Comparison of ENCODE assay signal across 28 cellular contexts in the genomic region with DNA sequence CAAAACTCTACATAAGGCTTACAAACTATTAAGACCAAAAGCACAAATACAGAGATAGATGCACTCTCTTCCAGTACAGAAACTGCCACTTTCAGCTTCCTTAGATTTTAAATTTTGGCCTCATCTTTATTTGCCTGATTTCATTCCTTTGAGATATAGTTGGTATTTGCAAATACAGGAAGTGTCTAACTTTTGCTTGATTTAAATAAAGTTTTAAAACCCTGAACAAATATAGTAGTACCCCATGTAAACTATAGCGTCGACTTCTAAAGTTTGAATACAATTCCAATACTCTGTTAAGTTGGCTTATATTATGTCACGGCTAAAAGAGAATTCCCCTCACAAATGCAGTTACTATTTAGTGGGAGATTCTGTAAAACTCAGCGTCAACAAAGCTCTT. TPM values are rescaled to one million over a fixed set of nuclear protein-coding genes. Genes with fewer than 3 reads are reported as not detected.
DNase-seq lines count a peak whose midpoint lies in the region; ATAC-seq, FAIRE-seq and TF ChIP-seq lines count a peak whose summit lies in the region.
"Had no signal": no experiment of that assay in that cellular context is flagged by ENCODE, and none has a peak within 500 bp of the region (broad histone marks: within the 10 kb centered on the region; RNA-seq: fewer than 3 reads in every experiment).

No MANE protein-coding gene starts in this region.

- H3K4me1 ChIP-seq in kidney (ENCODE audit: control insufficient read depth in 1 of 2, insufficient read depth in 1 of 2, low read depth in 1 of 2, low read length in 2 of 2), result no peaks in the 10 kb centered on the region

- no peak overlapping the region for H3K4me3 Mint-ChIP-seq in stimulated activated naive CD8-positive, alpha-beta T cell treated with anti-CD3 and anti-CD28 coated beads, Interleukin-15, Interleukin-2, amounts not matched to agents 100 ng/mL and 50 ng/mL, for 24 hours
- H3K4me3 Mint-ChIP-seq in T-helper 17 cell (no peak overlapping the region), endothelial cell (ENCODE audit: unreplicated experiment) (peak overlapping the region; percentile 66)
- H3K4me3 Mint-ChIP-seq: activated CD4-positive, alpha-beta memory T cell treated with anti-CD3 and anti-CD28 coated beads, Interleukin-2, amount 10 ng/mL, durations not matched to agents 7 days and 5 days; natural killer cell had no signal

- no peak for ATAC-seq in stimulated activated naive CD8-positive, alpha-beta T cell treated with anti-CD3 and anti-CD28 coated beads, Interleukin-15, Interleukin-2, amounts not matched to agents 100 U/mL and 50 U/mL, for 24 hours
- no peak for ATAC-seq in T-helper 17 cell
- no peak for ATAC-seq in HG02852 (IDR thresholded peaks at IDR 0.05; ENCODE audit: unreplicated experiment)
- ATAC-seq: activated CD4-positive, CD25-positive, alpha-beta regulatory T cell treated with anti-CD3 and anti-CD28 coated beads, Interleukin-2, amount 50 U/mL, for 24 hours; natural killer cell had no signal

- H3K36me3 ChIP-seq in kidney (ENCODE audit: control insufficient read depth in 1 of 2, insufficient read depth in 2 of 2, low read length in 2 of 2), result peaks cover 9 to 17% of the 10 kb centered on the region in 2 donors

- H3K27me3 Mint-ChIP-seq in stimulated activated naive CD8-positive, alpha-beta T cell treated with anti-CD3 and anti-CD28 coated beads, Interleukin-15, Interleukin-2, amounts not matched to agents 100 ng/mL and 50 ng/mL, for 24 hours, result no peaks in the 10 kb centered on the region
- no peaks in the 10 kb centered on the region for H3K27me3 Mint-ChIP-seq in T-helper 17 cell
- peaks cover 6% of the 10 kb centered on the region for H3K27me3 Mint-ChIP-seq in endothelial cell (ENCODE audit: unreplicated experiment)
- H3K27me3 Mint-ChIP-seq: activated CD4-positive, alpha-beta memory T cell treated with anti-CD3 and anti-CD28 coated beads, Interleukin-2, amount 10 ng/mL, durations not matched to agents 7 days and 5 days had no signal

- H3K27ac ChIP-seq in kidney (ENCODE audit: low read depth in 2 of 2, low read length in 2 of 2), result no peak overlapping the region
- H3K27ac ChIP-seq: brain microvascular endothelial cell, epithelial cell of prostate, SJCRH30, transverse colon had no signal

- H3K4me1 Mint-ChIP-seq in stimulated activated naive CD8-positive, alpha-beta T cell treated with anti-CD3 and anti-CD28 coated beads, Interleukin-15, Interleukin-2, amounts not matched to agents 100 ng/mL and 50 ng/mL, for 24 hours (ENCODE audit: low read depth), result peaks cover 10% of the 10 kb centered on the region
- H3K4me1 Mint-ChIP-seq in T-helper 17 cell, result peaks cover 17% of the 10 kb centered on the region
- peaks cover 36% of the 10 kb centered on the region for H3K4me1 Mint-ChIP-seq in endothelial cell (ENCODE audit: unreplicated experiment)

- H3K9ac ChIP-seq in kidney (ENCODE audit: low read length in 2 of 2), result no peak overlapping the region

- H3K9me3 ChIP-seq in T-helper 17 cell (ENCODE audit: control insufficient read depth, low read length, poor library complexity, severe bottlenecking) (no peaks in the 10 kb centered on the region), kidney (ENCODE audit: control insufficient read depth in 1 of 2, low read length in 2 of 2) (no peaks in the 10 kb centered on the region)
- H3K9me3 ChIP-seq: BE2C, SJCRH30, transverse colon had no signal

- no peak for TF ChIP-seq CTCF in endothelial cell (IDR thresholded peaks at IDR 0.05; ENCODE audit: unreplicated experiment)
- no peak for TF ChIP-seq CTCF in kidney (IDR thresholded peaks at IDR 0.05; ENCODE audit: borderline replicate concordance, extremely low read depth, insufficient read depth)

- H3K27ac Mint-ChIP-seq in stimulated activated naive CD8-positive, alpha-beta T cell treated with anti-CD3 and anti-CD28 coated beads, Interleukin-15, Interleukin-2, amounts not matched to agents 100 ng/mL and 50 ng/mL, for 24 hours, result peak overlapping the region; percentile 37
- H3K27ac Mint-ChIP-seq in T-helper 17 cell, result peak overlapping the region; percentile 92
- peak overlapping the region; percentile 95 for H3K27ac Mint-ChIP-seq in endothelial cell (ENCODE audit: unreplicated experiment)
- H3K27ac Mint-ChIP-seq: activated CD4-positive, alpha-beta memory T cell treated with anti-CD3 and anti-CD28 coated beads, Interleukin-2, amount 10 ng/mL, durations not matched to agents 7 days and 5 days had no signal

- intact Hi-C loops in kidney (cut with DNase I), result no loop called here

- H3K4me3 ChIP-seq in kidney (ENCODE audit: low read length in 2 of 2), result no peak overlapping the region
- H3K4me3 ChIP-seq: SJCRH30, transverse colon had no signal

- no peak for FAIRE-seq in kidney (lab: Jason Lieb, UNC)
- FAIRE-seq: TTC549 had no signal

- DNase-seq in stimulated activated naive CD8-positive, alpha-beta T cell treated with anti-CD3 and anti-CD28 coated beads, Interleukin-15, Interleukin-2, amounts not matched to agents 100 U/mL and 50 U/mL, for 24 hours, result no peak
- no peak for DNase-seq in T-helper 17 cell
- no peak for DNase-seq in endothelial cell (ENCODE audit: low spot score)
- DNase-seq in kidney, result no peak
- DNase-seq in LoVo (ENCODE audit: low spot score), result no peak
- no peak for DNase-seq in GF-D8 (lab: John Stamatoyannopoulos, UW)
- DNase-seq: activated CD4-positive, alpha-beta memory T cell treated with anti-CD3 and anti-CD28 coated beads, Interleukin-2, amount 10 ng/mL, durations not matched to agents 7 days and 5 days; activated gamma-delta T cell; amniotic stem cell; BE2C; brain microvascular endothelial cell; GOT3; islet precursor cell; MM.1S; natural killer cell; NCI-H1417; NCI-H774; SJCRH30; transverse colon had no signal

- H3K9me3 Mint-ChIP-seq in stimulated activated naive CD8-positive, alpha-beta T cell treated with anti-CD3 and anti-CD28 coated beads, Interleukin-15, Interleukin-2, amounts not matched to agents 100 ng/mL and 50 ng/mL, for 24 hours, result no peaks in the 10 kb centered on the region
- H3K9me3 Mint-ChIP-seq in endothelial cell (ENCODE audit: unreplicated experiment), result no peaks in the 10 kb centered on the region
- H3K9me3 Mint-ChIP-seq: activated CD4-positive, alpha-beta memory T cell treated with anti-CD3 and anti-CD28 coated beads, Interleukin-2, amount 10 ng/mL, durations not matched to agents 7 days and 5 days; natural killer cell had no signal

- H3K36me3 Mint-ChIP-seq in stimulated activated naive CD8-positive, alpha-beta T cell treated with anti-CD3 and anti-CD28 coated beads, Interleukin-15, Interleukin-2, amounts not matched to agents 100 ng/mL and 50 ng/mL, for 24 hours (ENCODE audit: low read depth), result peaks cover 57% of the 10 kb centered on the region
- H3K36me3 Mint-ChIP-seq in T-helper 17 cell (ENCODE audit: low read depth) (peaks cover 10% of the 10 kb centered on the region), endothelial cell (ENCODE audit: low read depth, unreplicated experiment) (peaks cover 22% of the 10 kb centered on the region)
- H3K36me3 Mint-ChIP-seq: natural killer cell had no signal

RNA-seq across cellular contexts. Expression of gene CLDN20, which starts 1.2 kb away (rescaled TPM):
- total RNA-seq in T-helper 17 cell (not detected), endothelial cell (ENCODE audit: unreplicated experiment) (0.23 TPM), kidney (not detected)
- 0.77 TPM for polyA plus RNA-seq in kidney (ENCODE audit: insufficient read depth, low read depth, low replicate concordance)
- total RNA-seq: activated CD4-positive, alpha-beta memory T cell treated with anti-CD3 and anti-CD28 coated beads, Interleukin-2, amount 10 ng/mL, durations not matched to agents 7 days and 5 days; glomerular endothelial cell; natural killer cell; omental fat pad; pulmonary artery endothelial cell; RPMI7951; SJCRH30; transverse colon had no signal

RNA-seq across cellular contexts. Expression of gene TFB1M, which starts 51.6 kb away (rescaled TPM):
- total RNA-seq in T-helper 17 cell, result 10 to 100 TPM; 13.7 to 16.6 TPM
- 25.9 TPM for total RNA-seq in endothelial cell (ENCODE audit: unreplicated experiment)
- 28.1 TPM for total RNA-seq in kidney
- 16.3 TPM for polyA plus RNA-seq in kidney (ENCODE audit: insufficient read depth, low read depth, low replicate concordance)

Comparison
In these comparisons a context has a peak if more than half of its experiments do, and no peak if none do; other contexts are left out.
1. H3K27ac Mint-ChIP-seq: peak in every context shown above with its lines; median percentile 95 in endothelial cell; 92 in T-helper 17 cell; 37 in stimulated activated naive CD8-positive, alpha-beta T cell treated with anti-CD3 and anti-CD28 coated beads, Interleukin-15, Interleukin-2, amounts not matched to agents 100 ng/mL and 50 ng/mL, for 24 hours.